ENCODE assay signal across 9 cellular contexts in the genomic region with DNA sequence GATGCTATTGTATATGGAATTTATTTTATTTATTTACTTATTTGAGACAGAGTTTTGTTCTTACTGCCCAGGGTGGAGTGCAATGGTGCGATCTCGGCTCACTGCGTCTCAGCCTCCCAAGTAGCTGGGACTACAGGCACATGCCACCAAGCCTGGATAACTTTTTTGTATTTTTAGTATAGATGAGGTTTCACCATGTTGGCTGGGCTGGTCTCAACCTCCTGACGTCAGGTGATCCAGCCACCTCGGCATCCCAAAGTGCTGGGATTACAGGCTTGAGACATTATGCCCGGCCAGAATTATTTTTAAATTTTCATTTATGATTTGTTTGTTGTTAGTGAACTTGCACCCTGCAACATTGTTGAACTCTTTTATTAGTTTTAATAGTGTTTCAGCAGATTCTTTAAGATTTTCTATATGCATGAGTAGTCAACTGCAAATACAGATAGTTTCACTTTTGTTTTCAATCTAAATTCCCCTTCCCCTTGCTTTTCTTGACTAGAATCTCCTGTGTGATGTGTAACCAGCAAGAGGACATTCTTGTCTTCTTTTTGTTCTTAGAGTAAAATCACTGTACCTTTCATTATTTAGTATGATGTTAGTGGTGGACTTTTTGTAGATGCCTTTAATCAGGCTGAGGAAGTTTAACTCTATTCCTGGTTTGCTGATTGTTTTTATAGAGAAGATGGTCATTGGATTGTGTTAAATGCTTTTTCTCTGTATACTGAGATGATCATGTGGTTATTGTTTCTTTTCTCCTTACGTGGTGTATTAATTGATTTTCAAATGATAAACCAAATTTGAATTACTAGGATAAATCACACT. TPM values are rescaled to one million over a fixed set of nuclear protein-coding genes. Genes with fewer than 3 reads are reported as not detected.
DNase-seq lines count a peak whose midpoint lies in the region; ATAC-seq and TF ChIP-seq lines count a peak whose summit lies in the region.
"Had no signal": no experiment of that assay in that cellular context is flagged by ENCODE, and none has a peak within 500 bp of the region (broad histone marks: within the 10 kb centered on the region; RNA-seq: fewer than 3 reads in every experiment).

No MANE protein-coding gene starts in this region.

- CTCF ChIA-PET in WTC11 (lab: Charles Lee): no interaction called here

- DNase-seq in GM06990 (ENCODE audit: extremely low read depth, insufficient read length): peak; percentile 45
- DNase-seq in choroid plexus epithelial cell (ENCODE audit: low read depth): peak; percentile 49
- DNase-seq in NCI-H2227 treated with DMSO at 0.1 percent for 48 hours (lab: John Stamatoyannopoulos, UW): no peak
- no peak for DNase-seq in stimulated activated CD4-positive, alpha-beta T cell treated with anti-CD3 and anti-CD28 coated beads, Interleukin-2, amount 100 ng/mL, for 48 hours
- no peak for DNase-seq in WTC11 (ENCODE audit: low spot score)
- no peak for DNase-seq in iPS-NIHi11 (ENCODE audit: low spot score)
- DNase-seq: occipital lobe had no signal

- no peak for TF ChIP-seq CTCF in GM06990 (IDR thresholded peaks at IDR 0.05; ENCODE audit: insufficient read depth, low read length, poor library complexity, severe bottlenecking)
- TF ChIP-seq CTCF in choroid plexus epithelial cell (conservative IDR thresholded peaks at IDR 0.05; ENCODE audit: low read depth, low read length): no peak
- TF ChIP-seq CTCF in WTC11 (IDR thresholded peaks at IDR 0.05): no peak

- peak overlapping the region; percentile 59 for H3K4me3 ChIP-seq in GM06990 (replicated peaks; ENCODE audit: low read depth, low read length)
- H3K4me3 ChIP-seq in choroid plexus epithelial cell (ENCODE audit: low read depth, low read length): no peak overlapping the region

- H3K27me3 ChIP-seq in GM06990 (replicated peaks; ENCODE audit: control insufficient read depth, insufficient read depth, low read length): no peaks in the 10 kb centered on the region

- POLR2A ChIA-PET in WTC11 (lab: Charles Lee): no interaction called here

- no peak overlapping the region for H3K4me3 Mint-ChIP-seq in WTC11

- H3K27me3 Mint-ChIP-seq in WTC11 (ENCODE audit: low read depth): no peaks in the 10 kb centered on the region

- H3K27ac Mint-ChIP-seq in WTC11: no peak overlapping the region

- H3K36me3 Mint-ChIP-seq in WTC11: peaks cover 60% of the 10 kb centered on the region

- H3K4me1 Mint-ChIP-seq in WTC11: no peaks in the 10 kb centered on the region

- ATAC-seq in GM19463 (IDR thresholded peaks at IDR 0.05; ENCODE audit: unreplicated experiment): peak; percentile 92
- ATAC-seq in HG03439 (IDR thresholded peaks at IDR 0.05; ENCODE audit: unreplicated experiment): peak; percentile 90
- ATAC-seq in WTC11: no peak

- peaks cover 1% of the 10 kb centered on the region for H3K36me3 ChIP-seq in GM06990 (ENCODE audit: control insufficient read depth, insufficient read depth, low read length)

- peaks cover 8% of the 10 kb centered on the region; the same call in 1 of the 2 replicates for H3K9me3 Mint-ChIP-seq in WTC11

TF ChIP-seq in WTC11, 78 proteins besides CTCF, POLR2A, EP300 and RAD21:
- TF ChIP-seq, protein P1, sequence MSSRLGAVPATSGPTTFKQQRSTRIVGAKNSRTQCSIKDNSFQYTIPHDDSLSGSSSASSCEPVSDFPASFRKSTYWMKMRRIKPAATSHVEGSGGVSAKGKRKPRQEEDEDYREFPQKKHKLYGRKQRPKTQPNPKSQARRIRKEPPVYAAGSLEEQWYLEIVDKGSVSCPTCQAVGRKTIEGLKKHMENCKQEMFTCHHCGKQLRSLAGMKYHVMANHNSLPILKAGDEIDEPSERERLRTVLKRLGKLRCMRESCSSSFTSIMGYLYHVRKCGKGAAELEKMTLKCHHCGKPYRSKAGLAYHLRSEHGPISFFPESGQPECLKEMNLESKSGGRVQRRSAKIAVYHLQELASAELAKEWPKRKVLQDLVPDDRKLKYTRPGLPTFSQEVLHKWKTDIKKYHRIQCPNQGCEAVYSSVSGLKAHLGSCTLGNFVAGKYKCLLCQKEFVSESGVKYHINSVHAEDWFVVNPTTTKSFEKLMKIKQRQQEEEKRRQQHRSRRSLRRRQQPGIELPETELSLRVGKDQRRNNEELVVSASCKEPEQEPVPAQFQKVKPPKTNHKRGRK (CRISPR knock-in tag; IDR thresholded peaks at IDR 0.05; ENCODE audit: borderline replicate concordance): no peak
TF ChIP-seq in WTC11: peak in this region for 0.

RNA-seq across cellular contexts. Expression of gene ZNF33A, which starts 27.8 kb away (rescaled TPM):
- 32.2 to 36.5 TPM (median 35.2 TPM) in 3 replicates for total RNA-seq in WTC11 (2021)

RNA-seq across cellular contexts. Expression of gene ZNF37A, which starts 55.8 kb away (rescaled TPM):
- 4.4 to 8.8 TPM (median 6.4 TPM) in 3 replicates for total RNA-seq in WTC11 (2021)

Comparison
In these comparisons a context has a peak if more than half of its experiments do, and no peak if none do; other contexts are left out.
1. DNase-seq: peak in GM06990 (single experiment) and choroid plexus epithelial cell (single experiment); none in NCI-H2227 treated with DMSO at 0.1 percent for 48 hours (single experiment), stimulated activated CD4-positive, alpha-beta T cell treated with anti-CD3 and anti-CD28 coated beads, Interleukin-2, amount 100 ng/mL, for 48 hours (0 of 2), WTC11 (single experiment) and iPS-NIHi11 (single experiment).